Comparison of ENCODE assay signal across 9 cellular contexts in genomic region chr10:49160814-49161213, GRCh38. TPM values are rescaled to one million over a fixed set of nuclear protein-coding genes. Genes with fewer than 3 reads are reported as not detected.
"Had no signal": no experiment of that assay in that cellular context is flagged by ENCODE, and none has a peak within 500 bp of the region (broad histone marks: within the 10 kb centered on the region; RNA-seq: fewer than 3 reads in every experiment).

No MANE protein-coding gene starts in this region.

- H3K4me1 ChIP-seq: HAP-1 had no signal

- H3K9me3 ChIP-seq: HAP-1 had no signal

- H3K4me3 ChIP-seq: GM23338, HAP-1 had no signal

- DNase-seq: H7, KG1 had no signal

- FAIRE-seq: HTR-8/SVneo had no signal

- H3K36me3 ChIP-seq: HAP-1 had no signal

- H3K4me2 ChIP-seq: GM23338 had no signal

RNA-seq across cellular contexts. Expression of gene FAM170B, which starts 27.0 kb away (rescaled TPM):
- total RNA-seq: GM23338, H4, H7, HFFc6, HT-29 had no signal
- polyA plus RNA-seq: GM23338, IgD-negative memory B cell had no signal

RNA-seq across cellular contexts. Expression of gene TMEM273, which starts 27.4 kb away (rescaled TPM):
- total RNA-seq: GM23338, H7, HFFc6, HT-29 had no signal
- polyA plus RNA-seq: GM23338 had no signal

RNA-seq across cellular contexts. Expression of gene VSTM4, which starts 45.5 kb away (rescaled TPM):
- total RNA-seq: HT-29 had no signal
- polyA plus RNA-seq: IgD-negative memory B cell had no signal
